In genomic region chr7:74212661-74213060, GRCh38 we compare ENCODE assay signal across 25 cellular contexts. TPM values are rescaled to one million over a fixed set of nuclear protein-coding genes. Genes with fewer than 3 reads are reported as not detected.
DNase-seq lines count a peak whose midpoint lies in the region; ATAC-seq, FAIRE-seq and TF ChIP-seq lines count a peak whose summit lies in the region.
"Had no signal": no experiment of that assay in that cellular context is flagged by ENCODE, and none has a peak within 500 bp of the region (broad histone marks: within the 10 kb centered on the region; RNA-seq: fewer than 3 reads in every experiment).

No MANE protein-coding gene starts in this region.

- TF ChIP-seq POLR2A in HepG2 (IDR thresholded peaks at IDR 0.05; ENCODE audit: insufficient read depth in 1 of 2, low read depth in 2 of 2, low read length in 2 of 2) (no peak), gastroesophageal sphincter (IDR thresholded peaks at IDR 0.05) (no peak)

- DNase-seq in stimulated activated naive CD8-positive, alpha-beta T cell treated with anti-CD3 and anti-CD28 coated beads, Interleukin-15, Interleukin-2, amounts not matched to agents 100 U/mL and 50 U/mL, for 24 hours, result no peak
- DNase-seq in MV-4-11 (lab: John Stamatoyannopoulos, UW), result peak; percentile 15
- DNase-seq in HepG2 (ENCODE audit: low spot score), result no peak
- no peak for DNase-seq in stimulated activated CD4-positive, alpha-beta T cell treated with anti-CD3 and anti-CD28 coated beads, Interleukin-12 subunit alpha, Interleukin-12 subunit beta, amount 100 ng/mL, for 4 hours
- DNase-seq: activated gamma-delta T cell treated with Interleukin-2 at 50 U/mL for 16 hours; amygdala; CD4-positive, CD25-positive, alpha-beta regulatory T cell; foreskin fibroblast; HCEC 1CT; islet precursor cell; mammary epithelial cell; NCI-H1694; NCI-H82; SJCRH30; stimulated activated CD4-positive, alpha-beta T cell treated with anti-CD3 and anti-CD28 coated beads, Interleukin-15, amount 100 ng/mL, for 24 hours; T-helper 1 cell; testis had no signal

- H3K4me2 ChIP-seq in HepG2 (ENCODE audit: low read depth, low read length), result no peak overlapping the region

- no peak for TF ChIP-seq RAD21 in HepG2 (CRISPR knock-in tag; IDR thresholded peaks at IDR 0.05)

- no peaks in the 10 kb centered on the region for H3K9me3 Mint-ChIP-seq in stimulated activated naive CD8-positive, alpha-beta T cell treated with anti-CD3 and anti-CD28 coated beads, Interleukin-15, Interleukin-2, amounts not matched to agents 100 ng/mL and 50 ng/mL, for 24 hours

- no peaks in the 10 kb centered on the region for H4K20me1 ChIP-seq in HepG2 (ENCODE audit: insufficient read depth, low read length)

- H3K36me3 ChIP-seq in HepG2 (replicated peaks in 1 of 2; ENCODE audit: control insufficient read depth in 1 of 2, insufficient read depth in 2 of 2, low read length in 2 of 2), result no peaks in the 10 kb centered on the region
- H3K36me3 ChIP-seq in gastroesophageal sphincter, result no peaks in the 10 kb centered on the region
- H3K36me3 ChIP-seq: cardiac muscle cell, pancreas, right lobe of liver, SJCRH30 had no signal

- peaks cover 3% of the 10 kb centered on the region for H3K36me3 Mint-ChIP-seq in stimulated activated naive CD8-positive, alpha-beta T cell treated with anti-CD3 and anti-CD28 coated beads, Interleukin-15, Interleukin-2, amounts not matched to agents 100 ng/mL and 50 ng/mL, for 24 hours (ENCODE audit: low read depth)
- H3K36me3 Mint-ChIP-seq: CD4-positive, CD25-positive, alpha-beta regulatory T cell had no signal

- in situ Hi-C loops in HepG2 (cut with HindIII; ENCODE audit: extremely low pct_ligation_motif_present, low pct_unique_long_range_greater_than_20kb), result loop anchor here (25.0 kb wide), 1 partner anchor 350 kb away; no protein-coding TSS in a partner anchor

- H3K27me3 ChIP-seq in HepG2 (ENCODE audit: control insufficient read depth in 1 of 2, insufficient read depth in 2 of 2, low read length in 2 of 2) (no peaks in the 10 kb centered on the region; a peak in 2 of 5 replicates), gastroesophageal sphincter (no peaks in the 10 kb centered on the region)
- H3K27me3 ChIP-seq: cardiac muscle cell, pancreas, right lobe of liver, SJCRH30, testis had no signal

- H3K4me3 Mint-ChIP-seq in stimulated activated naive CD8-positive, alpha-beta T cell treated with anti-CD3 and anti-CD28 coated beads, Interleukin-15, Interleukin-2, amounts not matched to agents 100 ng/mL and 50 ng/mL, for 24 hours, result peak overlapping the region; percentile 21

- H3K9me3 ChIP-seq in HepG2 (ENCODE audit: low read length) (no peaks in the 10 kb centered on the region), gastroesophageal sphincter (no peaks in the 10 kb centered on the region)
- H3K9me3 ChIP-seq: pancreas, right lobe of liver, SJCRH30, testis had no signal

- no peak for FAIRE-seq in HepG2 (lab: Jason Lieb, UNC)
- FAIRE-seq: pancreas had no signal

- peaks cover 42% of the 10 kb centered on the region for H3K4me1 Mint-ChIP-seq in stimulated activated naive CD8-positive, alpha-beta T cell treated with anti-CD3 and anti-CD28 coated beads, Interleukin-15, Interleukin-2, amounts not matched to agents 100 ng/mL and 50 ng/mL, for 24 hours (ENCODE audit: low read depth)

- peaks cover 3% of the 10 kb centered on the region for H3K27me3 Mint-ChIP-seq in stimulated activated naive CD8-positive, alpha-beta T cell treated with anti-CD3 and anti-CD28 coated beads, Interleukin-15, Interleukin-2, amounts not matched to agents 100 ng/mL and 50 ng/mL, for 24 hours
- H3K27me3 Mint-ChIP-seq: CD4-positive, CD25-positive, alpha-beta regulatory T cell had no signal

- no peak overlapping the region for H2AFZ ChIP-seq in HepG2 (ENCODE audit: low read length)

- WGBS in HepG2 (ENCODE audit: low lambda C conversion rate), result 17% methylated on average over 2 of the region's 11 CpGs
- no CpG with 5 or more reads among the region's 11 CpGs for whole genome bisulfite sequencing in gastroesophageal sphincter (ENCODE audit: low coverage in 1 of 2), 2 donors

- no peaks in the 10 kb centered on the region for H3K79me2 ChIP-seq in HepG2 (ENCODE audit: insufficient read depth, low read length)

- CTCF ChIA-PET in HepG2 (lab: Yijun Ruan, JAX; ENCODE audit: low intra/inter-chr PET ratio, low total read pairs), result no interaction called here

- ATAC-seq in stimulated activated naive CD8-positive, alpha-beta T cell treated with anti-CD3 and anti-CD28 coated beads, Interleukin-15, Interleukin-2, amounts not matched to agents 100 U/mL and 50 U/mL, for 24 hours, result no peak
- ATAC-seq in HepG2 (no peak), HG03469 (IDR thresholded peaks at IDR 0.05; ENCODE audit: unreplicated experiment) (no peak), HG03175 (IDR thresholded peaks at IDR 0.05; ENCODE audit: unreplicated experiment) (no peak), gastroesophageal sphincter (no peak)
- ATAC-seq: Panc1, pancreas, right lobe of liver had no signal

- intact Hi-C loops in HepG2 (cut with micrococcal nuclease; ENCODE audit: unreplicated experiment), result no loop called here

- H3K4me3 ChIP-seq in HepG2 (replicated peaks in 1 of 3; ENCODE audit: insufficient read depth in 1 of 3, low read depth in 2 of 3, low read length in 3 of 3), result no peak overlapping the region
- H3K4me3 ChIP-seq in gastroesophageal sphincter, result no peak overlapping the region
- H3K4me3 ChIP-seq: cardiac muscle cell, pancreas, right lobe of liver, SJCRH30, testis had no signal

- H3K27ac Mint-ChIP-seq in stimulated activated naive CD8-positive, alpha-beta T cell treated with anti-CD3 and anti-CD28 coated beads, Interleukin-15, Interleukin-2, amounts not matched to agents 100 ng/mL and 50 ng/mL, for 24 hours, result no peak overlapping the region
- H3K27ac Mint-ChIP-seq: CD4-positive, CD25-positive, alpha-beta regulatory T cell had no signal

- H3K4me1 ChIP-seq in HepG2 (ENCODE audit: insufficient read depth, low read length), result peaks cover 18% of the 10 kb centered on the region; the same call in 1 of the 2 replicates
- H3K4me1 ChIP-seq in gastroesophageal sphincter, result peaks cover 0 to 11% (median 0%) of the 10 kb centered on the region in 3 donors
- H3K4me1 ChIP-seq: pancreas, right lobe of liver, testis had no signal

- no peak overlapping the region for H3K27ac ChIP-seq in HepG2 (ENCODE audit: extremely low read length, insufficient read depth, low read length)
- H3K27ac ChIP-seq in gastroesophageal sphincter, result no peak overlapping the region
- H3K27ac ChIP-seq: cardiac muscle cell, pancreas, right lobe of liver, SJCRH30, testis had no signal

- BruUV-seq in HepG2 (replicated peaks; lab: Mats Ljungman, UMichigan), result no TSS peak

- TF ChIP-seq CTCF in HepG2 (CRISPR knock-in tag; IDR thresholded peaks at IDR 0.05), result no peak
- TF ChIP-seq CTCF in gastroesophageal sphincter (IDR thresholded peaks at IDR 0.05), result no peak

- POLR2A ChIA-PET in HepG2 (lab: Yijun Ruan, JAX), result no interaction called here

- H3K9ac ChIP-seq in HepG2 (ENCODE audit: insufficient read depth, low read depth, low read length), result no peak overlapping the region

- TF ChIP-seq EP300 in HepG2 (IDR thresholded peaks at IDR 0.05; ENCODE audit: low read depth in 2 of 2, low read length in 2 of 2) (no peak), HepG2 (CRISPR knock-in tag; IDR thresholded peaks at IDR 0.05; ENCODE audit: borderline replicate concordance) (no peak), gastroesophageal sphincter (IDR thresholded peaks at IDR 0.05) (no peak)

RNA-seq across cellular contexts. Expression of gene LAT2, which starts 2.9 kb away (rescaled TPM):
- total RNA-seq in HepG2 (2016; rRNA removed; fragmentation: Illumina TruSeq; extraction: Trizol) (0.83 and 1.00 TPM in 2 replicates), gastroesophageal sphincter (1 to 10 TPM; 2.8 to 8.2 (median 4.8) TPM)
- total RNA-seq in HepG2 (2016; cell fraction: cytosol; rRNA removed; fragmentation: Illumina TruSeq; extraction: Trizol; ENCODE audit: low read depth), result 0.18 and 0.20 TPM in 2 replicates
- total RNA-seq in HepG2 (2016; cell fraction: insoluble cytoplasmic fraction; rRNA removed; fragmentation: Illumina TruSeq; extraction: Trizol), result 0.93 and 0.97 TPM in 2 replicates
- 0.31 and 0.43 TPM in 2 replicates for total RNA-seq in HepG2 (2016; cell fraction: membrane; rRNA removed; fragmentation: Illumina TruSeq; extraction: Trizol)
- total RNA-seq in HepG2 (2016; cell fraction: nucleus; rRNA removed; fragmentation: Illumina TruSeq; extraction: Trizol), result 0.44 and 0.78 TPM in 2 replicates
- polyA plus RNA-seq in HepG2 (2011; rRNA removed), result 0.75 and 0.95 TPM in 2 replicates
- polyA plus RNA-seq in HepG2 (2011; cell fraction: cytosol; rRNA removed), result 0.67 and 0.77 TPM in 2 replicates
- polyA plus RNA-seq in HepG2 (2011; cell fraction: nucleus; rRNA removed), result 0.90 and 1.1 TPM in 2 replicates
- polyA plus RNA-seq in HepG2 (2012), result 0.32 and 0.43 TPM in 2 replicates
- polyA plus RNA-seq in HepG2 (2016; cell fraction: cytosol; fragmentation: Illumina TruSeq; extraction: Trizol; ENCODE audit: low read depth), result 0.17 and 0.32 TPM in 2 replicates
- 0.59 and 1.4 TPM in 2 replicates for polyA plus RNA-seq in HepG2 (2016; cell fraction: insoluble cytoplasmic fraction; fragmentation: Illumina TruSeq; extraction: Trizol; ENCODE audit: low read depth)
- polyA plus RNA-seq in HepG2 (2016; cell fraction: membrane; fragmentation: Illumina TruSeq; extraction: Trizol; ENCODE audit: low read depth), result 0.66 and 0.90 TPM in 2 replicates
- 0.67 and 2.3 TPM in 2 replicates for polyA plus RNA-seq in HepG2 (2016; cell fraction: nucleus; fragmentation: Illumina TruSeq; extraction: Trizol; ENCODE audit: insufficient read depth, low read depth)
- 0.62 and 1.2 TPM in 2 replicates for polyA minus RNA-seq in HepG2 (2011; rRNA and poly(A)+ RNA removed; ENCODE audit: low replicate concordance)
- polyA minus RNA-seq in HepG2 (2011; cell fraction: cytosol; rRNA and poly(A)+ RNA removed), result not detected in 2 replicates
- 0.25 TPM in 1 of 2 replicates, not detected in the other for polyA minus RNA-seq in HepG2 (2011; cell fraction: nucleus; rRNA and poly(A)+ RNA removed)

RNA-seq across cellular contexts. Expression of gene EIF4H, which starts 38.5 kb away (rescaled TPM):
- total RNA-seq in HepG2 (2016; rRNA removed; fragmentation: Illumina TruSeq; extraction: Trizol), result 321 and 356 TPM in 2 replicates
- 23.2 and 29.3 TPM in 2 replicates for total RNA-seq in HepG2 (2016; cell fraction: cytosol; rRNA removed; fragmentation: Illumina TruSeq; extraction: Trizol; ENCODE audit: low read depth)
- 329 and 330 TPM in 2 replicates for total RNA-seq in HepG2 (2016; cell fraction: insoluble cytoplasmic fraction; rRNA removed; fragmentation: Illumina TruSeq; extraction: Trizol)
- total RNA-seq in HepG2 (2016; cell fraction: membrane; rRNA removed; fragmentation: Illumina TruSeq; extraction: Trizol), result 89.4 and 96.4 TPM in 2 replicates
- total RNA-seq in HepG2 (2016; cell fraction: nucleus; rRNA removed; fragmentation: Illumina TruSeq; extraction: Trizol), result 126 and 145 TPM in 2 replicates
- 200 and 232 TPM in 2 replicates for polyA plus RNA-seq in HepG2 (2011; rRNA removed)
- polyA plus RNA-seq in HepG2 (2011; cell fraction: cytosol; rRNA removed), result 246 and 252 TPM in 2 replicates
- polyA plus RNA-seq in HepG2 (2011; cell fraction: nucleus; rRNA removed), result 96.2 and 102 TPM in 2 replicates
- 170 and 183 TPM in 2 replicates for polyA plus RNA-seq in HepG2 (2012)
- 19.6 and 20.9 TPM in 2 replicates for polyA plus RNA-seq in HepG2 (2016; cell fraction: cytosol; fragmentation: Illumina TruSeq; extraction: Trizol; ENCODE audit: low read depth)
- 319 and 333 TPM in 2 replicates for polyA plus RNA-seq in HepG2 (2016; cell fraction: insoluble cytoplasmic fraction; fragmentation: Illumina TruSeq; extraction: Trizol; ENCODE audit: low read depth)
- 53.6 and 62.6 TPM in 2 replicates for polyA plus RNA-seq in HepG2 (2016; cell fraction: membrane; fragmentation: Illumina TruSeq; extraction: Trizol; ENCODE audit: low read depth)
- 181 and 191 TPM in 2 replicates for polyA plus RNA-seq in HepG2 (2016; cell fraction: nucleus; fragmentation: Illumina TruSeq; extraction: Trizol; ENCODE audit: insufficient read depth, low read depth)
- 265 and 269 TPM in 2 replicates for polyA minus RNA-seq in HepG2 (2011; rRNA and poly(A)+ RNA removed; ENCODE audit: low replicate concordance)
- polyA minus RNA-seq in HepG2 (2011; cell fraction: cytosol; rRNA and poly(A)+ RNA removed), result 130 and 142 TPM in 2 replicates
- 82.8 and 86.5 TPM in 2 replicates for polyA minus RNA-seq in HepG2 (2011; cell fraction: nucleus; rRNA and poly(A)+ RNA removed)
- 100 to 1,000 TPM; 291 to 344 (median 322) TPM for total RNA-seq in gastroesophageal sphincter

RNA-seq across cellular contexts. Expression of gene RFC2, which starts 41.5 kb away (rescaled TPM):
- 43.5 and 51.2 TPM in 2 replicates for total RNA-seq in HepG2 (2016; rRNA removed; fragmentation: Illumina TruSeq; extraction: Trizol)
- total RNA-seq in HepG2 (2016; cell fraction: cytosol; rRNA removed; fragmentation: Illumina TruSeq; extraction: Trizol; ENCODE audit: low read depth), result 22.7 TPM in 2 replicates
- total RNA-seq in HepG2 (2016; cell fraction: insoluble cytoplasmic fraction; rRNA removed; fragmentation: Illumina TruSeq; extraction: Trizol), result 44.7 and 55.0 TPM in 2 replicates
- total RNA-seq in HepG2 (2016; cell fraction: membrane; rRNA removed; fragmentation: Illumina TruSeq; extraction: Trizol), result 29.4 and 29.5 TPM in 2 replicates
- 16.1 and 16.4 TPM in 2 replicates for total RNA-seq in HepG2 (2016; cell fraction: nucleus; rRNA removed; fragmentation: Illumina TruSeq; extraction: Trizol)
- 14.2 and 14.6 TPM in 2 replicates for polyA plus RNA-seq in HepG2 (2011; rRNA removed)
- 12.7 and 17.2 TPM in 2 replicates for polyA plus RNA-seq in HepG2 (2011; cell fraction: cytosol; rRNA removed)
- 4.5 TPM in 2 replicates for polyA plus RNA-seq in HepG2 (2011; cell fraction: nucleus; rRNA removed)
- 8.2 and 15.6 TPM in 2 replicates for polyA plus RNA-seq in HepG2 (2012)
- 20.5 and 22.0 TPM in 2 replicates for polyA plus RNA-seq in HepG2 (2016; cell fraction: cytosol; fragmentation: Illumina TruSeq; extraction: Trizol; ENCODE audit: low read depth)
- polyA plus RNA-seq in HepG2 (2016; cell fraction: insoluble cytoplasmic fraction; fragmentation: Illumina TruSeq; extraction: Trizol; ENCODE audit: low read depth), result 64.2 and 73.3 TPM in 2 replicates
- polyA plus RNA-seq in HepG2 (2016; cell fraction: membrane; fragmentation: Illumina TruSeq; extraction: Trizol; ENCODE audit: low read depth), result 28.2 TPM in 2 replicates
- 27.9 and 32.8 TPM in 2 replicates for polyA plus RNA-seq in HepG2 (2016; cell fraction: nucleus; fragmentation: Illumina TruSeq; extraction: Trizol; ENCODE audit: insufficient read depth, low read depth)
- 19.7 and 106 TPM in 2 replicates for polyA minus RNA-seq in HepG2 (2011; rRNA and poly(A)+ RNA removed; ENCODE audit: low replicate concordance)
- 11.3 and 12.6 TPM in 2 replicates for polyA minus RNA-seq in HepG2 (2011; cell fraction: cytosol; rRNA and poly(A)+ RNA removed)
- polyA minus RNA-seq in HepG2 (2011; cell fraction: nucleus; rRNA and poly(A)+ RNA removed), result 9.6 and 11.5 TPM in 2 replicates
- total RNA-seq in gastroesophageal sphincter, result 10 to 100 TPM; 11.3 to 12.2 (median 11.3) TPM
